ENCODE assay signal across 8 cellular contexts in the genomic region with DNA sequence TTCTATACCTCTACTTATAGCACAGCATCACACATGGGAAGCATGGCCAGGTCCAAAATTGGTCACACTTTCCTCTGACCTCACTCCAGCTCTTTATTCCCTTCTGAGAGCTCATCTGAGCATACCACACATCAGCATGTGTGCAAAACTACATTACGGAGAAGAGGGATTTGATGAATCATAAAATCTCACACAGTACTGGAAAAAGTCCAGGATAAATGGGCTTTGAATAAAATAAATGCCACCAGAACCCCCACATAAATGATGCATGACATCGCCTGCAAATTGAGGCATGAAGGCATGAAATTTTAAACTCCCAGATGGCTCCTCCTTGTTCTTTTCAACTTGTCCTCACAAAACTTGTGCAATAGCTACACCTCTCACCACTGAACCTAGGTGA.
"Had no signal": no experiment of that assay in that cellular context is flagged by ENCODE, and none has a peak within 500 bp of the region (broad histone marks: within the 10 kb centered on the region; RNA-seq: fewer than 3 reads in every experiment).

No MANE protein-coding gene starts in this region.

- DNase-seq: H9, HCEC 1CT, HFFc6, IMR-90, KG1 had no signal

- ATAC-seq: GM23338, K562 had no signal

- H3K27ac ChIP-seq: HL-60 had no signal

- H3K4me3 ChIP-seq: GM23338, K562 had no signal
